Comparison of ENCODE assay signal across 28 cellular contexts in genomic region chr2:216863946-216864345, GRCh38. TPM values are rescaled to one million over a fixed set of nuclear protein-coding genes. Genes with fewer than 3 reads are reported as not detected.
DNase-seq lines count a peak whose midpoint lies in the region; ATAC-seq and TF ChIP-seq lines count a peak whose summit lies in the region.
"Had no signal": no experiment of that assay in that cellular context is flagged by ENCODE, and none has a peak within 500 bp of the region (broad histone marks: within the 10 kb centered on the region; RNA-seq: fewer than 3 reads in every experiment).

No MANE protein-coding gene starts in this region.

- POLR2A ChIA-PET in MCF 10A (lab: Yijun Ruan, JAX) = no interaction called here
- POLR2A ChIA-PET in naive thymus-derived CD8-positive, alpha-beta T cell (lab: Charles Lee) = no interaction called here

- no peak overlapping the region for H2AK5ac ChIP-seq in neuronal stem cell (ENCODE audit: low read depth, low read length)

- no peak overlapping the region for H3K27ac ChIP-seq in mammary epithelial cell (ENCODE audit: insufficient read depth, low read depth, low read length)
- no peak overlapping the region for H3K27ac ChIP-seq in neuronal stem cell (replicated peaks; ENCODE audit: low read length)
- H3K27ac ChIP-seq in upper lobe of right lung = no peak overlapping the region
- H3K27ac ChIP-seq: 22Rv1, BLaER1, GM23248, HL-60, KMS-11 had no signal

- no peak overlapping the region for H2BK15ac ChIP-seq in neuronal stem cell (ENCODE audit: low read length)

- H2BK12ac ChIP-seq in neuronal stem cell (ENCODE audit: low read length) = no peak overlapping the region

- no peak overlapping the region for H3K27ac Mint-ChIP-seq in MCF 10A (ENCODE audit: low read depth, unreplicated experiment)
- peak overlapping the region in 1 of 2 donors; percentile 75 for H3K27ac Mint-ChIP-seq in stimulated activated naive CD8-positive, alpha-beta T cell treated with anti-CD3 and anti-CD28 coated beads, Interleukin-15, amount 100 ng/mL, for 72 hours
- no peak overlapping the region for H3K27ac Mint-ChIP-seq in naive thymus-derived CD8-positive, alpha-beta T cell
- H3K27ac Mint-ChIP-seq: CD4-positive, alpha-beta T cell; H9 had no signal

- WGBS in mammary epithelial cell (ENCODE audit: low coverage, missing lambda C conversion rate) = 61% methylated on average over 4 of the region's 4 CpGs
- no CpG with 5 or more reads among the region's 4 CpGs for WGBS in neuronal stem cell (ENCODE audit: extremely low coverage in 2 of 2, insufficient read length in 2 of 2, insufficient replicate concordance in 1 of 2), 2 donors

- H3K4me3 Mint-ChIP-seq in MCF 10A (ENCODE audit: unreplicated experiment) = no peak overlapping the region
- H3K4me3 Mint-ChIP-seq in stimulated activated naive CD8-positive, alpha-beta T cell treated with anti-CD3 and anti-CD28 coated beads, Interleukin-15, amount 100 ng/mL, for 72 hours = no peak overlapping the region
- no peak overlapping the region for H3K4me3 Mint-ChIP-seq in naive thymus-derived CD8-positive, alpha-beta T cell
- H3K4me3 Mint-ChIP-seq: CD4-positive, alpha-beta T cell; H9 had no signal

- intact Hi-C loops in mammary epithelial cell (cut with micrococcal nuclease) (no loop called here), MCF 10A (cut with micrococcal nuclease) (no loop called here), upper lobe of right lung (cut with DNase I) (no loop called here)

- H3K4me2 ChIP-seq in mammary epithelial cell (ENCODE audit: insufficient read depth, low read depth, low read length) (no peak overlapping the region), neuronal stem cell (ENCODE audit: insufficient read depth, low read length, poor library complexity, severe bottlenecking) (no peak overlapping the region)
- H3K4me2 ChIP-seq: BLaER1, KMS-11 had no signal

- no peak overlapping the region for H2BK5ac ChIP-seq in neuronal stem cell (ENCODE audit: low read length)

- no peaks in the 10 kb centered on the region for H3K79me1 ChIP-seq in neuronal stem cell (ENCODE audit: low read depth, low read length)

- H3K36me3 ChIP-seq in mammary epithelial cell (ENCODE audit: insufficient read depth, low read length) (no peaks in the 10 kb centered on the region), neuronal stem cell (replicated peaks in 1 of 2; ENCODE audit: control insufficient read depth in 2 of 2, insufficient read depth in 2 of 2, low read length in 2 of 2) (no peaks in the 10 kb centered on the region), upper lobe of right lung (no peaks in the 10 kb centered on the region)
- H3K36me3 ChIP-seq: BLaER1 had no signal

- H3K36me3 Mint-ChIP-seq in MCF 10A (ENCODE audit: insufficient read depth, unreplicated experiment) = no peaks in the 10 kb centered on the region
- no peaks in the 10 kb centered on the region for H3K36me3 Mint-ChIP-seq in naive thymus-derived CD8-positive, alpha-beta T cell

- H4K91ac ChIP-seq in neuronal stem cell (ENCODE audit: low read depth, low read length, poor library complexity) = no peak overlapping the region

- no peaks in the 10 kb centered on the region for H3K9me3 Mint-ChIP-seq in MCF 10A (ENCODE audit: unreplicated experiment)
- H3K9me3 Mint-ChIP-seq in stimulated activated naive CD8-positive, alpha-beta T cell treated with anti-CD3 and anti-CD28 coated beads, Interleukin-15, amount 100 ng/mL, for 72 hours = peaks cover 0 to 9% of the 10 kb centered on the region in 2 donors
- H3K9me3 Mint-ChIP-seq in naive thymus-derived CD8-positive, alpha-beta T cell = no peaks in the 10 kb centered on the region
- H3K9me3 Mint-ChIP-seq: CD4-positive, alpha-beta T cell had no signal

- dilution Hi-C loops in mammary epithelial cell (cut with HindIII; ENCODE audit: low sequenced_read_pairs) = no loop called here

- no peak overlapping the region for H3K23ac ChIP-seq in neuronal stem cell (ENCODE audit: low read depth, low read length, poor library complexity)

- H3K18ac ChIP-seq in neuronal stem cell (ENCODE audit: low read length) = no peak overlapping the region

- no peak overlapping the region for H4K8ac ChIP-seq in neuronal stem cell (ENCODE audit: low read depth, low read length)

- BruUV-seq in mammary epithelial cell (replicated peaks; lab: Mats Ljungman, UMichigan) (no TSS peak), MCF 10A (replicated peaks; lab: Mats Ljungman, UMichigan) (no TSS peak)

- H3K27me3 Mint-ChIP-seq in MCF 10A (ENCODE audit: insufficient read depth, unreplicated experiment) = peaks cover 26% of the 10 kb centered on the region
- H3K27me3 Mint-ChIP-seq in stimulated activated naive CD8-positive, alpha-beta T cell treated with anti-CD3 and anti-CD28 coated beads, Interleukin-15, amount 100 ng/mL, for 72 hours = peaks cover 20% of the 10 kb centered on the region
- peaks cover 0 to 6% (median 0%) of the 10 kb centered on the region in 5 donors for H3K27me3 Mint-ChIP-seq in naive thymus-derived CD8-positive, alpha-beta T cell
- H3K27me3 Mint-ChIP-seq: CD4-positive, alpha-beta T cell had no signal

- H3K4me1 ChIP-seq in mammary epithelial cell (ENCODE audit: insufficient read depth, low read length) (peaks cover 11% of the 10 kb centered on the region), neuronal stem cell (ENCODE audit: control insufficient read depth in 2 of 2, insufficient read depth in 1 of 2, low read depth in 1 of 2, low read length in 2 of 2) (no peaks in the 10 kb centered on the region), upper lobe of right lung (no peaks in the 10 kb centered on the region)

- no peaks in the 10 kb centered on the region for H3K79me2 ChIP-seq in mammary epithelial cell (ENCODE audit: insufficient read depth, low read length)

- H2AFZ ChIP-seq in mammary epithelial cell (ENCODE audit: low read depth, low read length) (no peak overlapping the region), neuronal stem cell (ENCODE audit: low read length) (peak overlapping the region; percentile 33)
- H2AFZ ChIP-seq: GM23248 had no signal

- in situ Hi-C loops in mammary epithelial cell (cut with MboI; ENCODE audit: low sequenced_read_pairs in 2 of 2) = no loop called here

- TF ChIP-seq CTCF in mammary epithelial cell (conservative IDR thresholded peaks at IDR 0.05 in 1 of 2, IDR thresholded peaks at IDR 0.05 in 1 of 2; ENCODE audit: extremely low read depth in 1 of 2, insufficient read depth in 1 of 2, low read depth in 1 of 2, low read length in 2 of 2) (no peak), MCF 10A (IDR thresholded peaks at IDR 0.05; ENCODE audit: unreplicated experiment) (no peak), fibroblast of villous mesenchyme (IDR thresholded peaks at IDR 0.05; ENCODE audit: insufficient read depth, low read depth, low read length) (no peak), upper lobe of right lung (IDR thresholded peaks at IDR 0.05) (no peak)

- no peak overlapping the region for H3K14ac ChIP-seq in neuronal stem cell (ENCODE audit: low read length)

- H3K27me3 ChIP-seq in mammary epithelial cell (ENCODE audit: insufficient read depth, low read length) (no peaks in the 10 kb centered on the region), neuronal stem cell (ENCODE audit: control insufficient read depth in 3 of 3, insufficient read depth in 3 of 3, low read depth in 1 of 3, low read length in 3 of 3) (no peaks in the 10 kb centered on the region), upper lobe of right lung (no peaks in the 10 kb centered on the region)
- H3K27me3 ChIP-seq: BLaER1 had no signal

- no peaks in the 10 kb centered on the region for H3K4me1 Mint-ChIP-seq in MCF 10A (ENCODE audit: insufficient read depth, unreplicated experiment)
- peaks cover 39% of the 10 kb centered on the region for H3K4me1 Mint-ChIP-seq in stimulated activated naive CD8-positive, alpha-beta T cell treated with anti-CD3 and anti-CD28 coated beads, Interleukin-15, amount 100 ng/mL, for 72 hours
- peaks cover 5 to 16% (median 8%) of the 10 kb centered on the region in 4 donors for H3K4me1 Mint-ChIP-seq in naive thymus-derived CD8-positive, alpha-beta T cell

- no peak overlapping the region for H3K4ac ChIP-seq in neuronal stem cell (ENCODE audit: low read length)

- H3K9ac ChIP-seq in mammary epithelial cell (ENCODE audit: insufficient read depth, low read length) (no peak overlapping the region), neuronal stem cell (ENCODE audit: low read depth, low read length, poor library complexity) (no peak overlapping the region)
- H3K9ac ChIP-seq: BLaER1, GM23248, KMS-11 had no signal

- ATAC-seq in stimulated activated naive CD8-positive, alpha-beta T cell treated with anti-CD3 and anti-CD28 coated beads, Interleukin-15, amount 100 ng/mL, for 72 hours = no peak
- no peak for ATAC-seq in naive thymus-derived CD8-positive, alpha-beta T cell
- ATAC-seq in upper lobe of right lung = no peak
- ATAC-seq: GM12878 had no signal

- H3K4me3 ChIP-seq in mammary epithelial cell (replicated peaks in 1 of 3; ENCODE audit: insufficient read depth in 1 of 3, low read depth in 2 of 3, low read length in 3 of 3) (no peak overlapping the region), fibroblast of villous mesenchyme (ENCODE audit: low read depth, low read length) (no peak overlapping the region), neuronal stem cell (ENCODE audit: low read length in 2 of 2) (no peak overlapping the region), upper lobe of right lung (no peak overlapping the region)
- H3K4me3 ChIP-seq: BLaER1, GM12878, GM23248 had no signal

- CTCF ChIA-PET in mammary epithelial cell (lab: Charles Lee; ENCODE audit: low non-redundant PET) (no interaction called here), MCF 10A (lab: Yijun Ruan, JAX) (no interaction called here)

- DNase-seq in mammary epithelial cell (peak; percentile 24), MCF 10A (ENCODE audit: unreplicated experiment) (no peak), fibroblast of villous mesenchyme (ENCODE audit: low read depth) (peak; percentile 10), neuronal stem cell (ENCODE audit: low spot score) (no peak), NCI-H446 (lab: John Stamatoyannopoulos, UW) (no peak), upper lobe of right lung (no peak)
- DNase-seq in stimulated activated naive CD8-positive, alpha-beta T cell treated with anti-CD3 and anti-CD28 coated beads, Interleukin-15, amount 100 ng/mL, for 72 hours = no peak
- no peak for DNase-seq in naive thymus-derived CD8-positive, alpha-beta T cell
- DNase-seq: ACHN; CD4-positive, alpha-beta T cell; COR-L47; DMS 273 treated with DMSO at 0.1 percent for 48 hours; GM23248; H9; NCI-H1105 treated with DMSO at 0.1 percent for 48 hours; NCI-H2081; NCI-H2171; NCI-H345; NCI-H526; Right ventricle myocardium superior had no signal

- H4K20me1 ChIP-seq in mammary epithelial cell (ENCODE audit: insufficient read depth, low read length) = no peaks in the 10 kb centered on the region
- H4K20me1 ChIP-seq: BLaER1 had no signal

- H3K9me3 ChIP-seq in mammary epithelial cell (replicated peaks; ENCODE audit: insufficient read depth, low read length) (no peaks in the 10 kb centered on the region), neuronal stem cell (replicated peaks in 1 of 2; ENCODE audit: control insufficient read depth in 2 of 2, insufficient read depth in 1 of 2, low read depth in 1 of 2, low read length in 2 of 2) (peaks cover 3 to 7% of the 10 kb centered on the region in 2 donors), upper lobe of right lung (no peaks in the 10 kb centered on the region)
- H3K9me3 ChIP-seq: BLaER1 had no signal

- H2BK120ac ChIP-seq in neuronal stem cell (ENCODE audit: low read depth, low read length) = no peak overlapping the region

RNA-seq across cellular contexts. Expression of gene TNP1, which starts 4.1 kb away (rescaled TPM):
- total RNA-seq in mammary epithelial cell = not detected
- polyA plus RNA-seq in mammary epithelial cell = not detected
- not detected for polyA minus RNA-seq in mammary epithelial cell
- total RNA-seq in MCF 10A (2022) = not detected in 2 replicates
- total RNA-seq in fibroblast of villous mesenchyme = not detected in 2 replicates
- polyA plus RNA-seq in neuronal stem cell (2013, experiment 1 of 2) = 0.15 TPM
- polyA plus RNA-seq in neuronal stem cell (2013, experiment 2 of 2) = not detected
- not detected for total RNA-seq in naive thymus-derived CD8-positive, alpha-beta T cell
- not detected for polyA plus RNA-seq in naive thymus-derived CD8-positive, alpha-beta T cell
- not detected for total RNA-seq in upper lobe of right lung
- total RNA-seq: CD4-positive, alpha-beta T cell; GM12878; GM23248; H9; HT-29; OCI-LY7; Right ventricle myocardium superior; SK-MEL-5 had no signal
- polyA plus RNA-seq: GM12878, GM23248 had no signal

Comparison
In these comparisons a context has a peak if more than half of its experiments do, and no peak if none do; other contexts are left out.
1. DNase-seq: peak in mammary epithelial cell (single experiment) and fibroblast of villous mesenchyme (single experiment); none in MCF 10A (single experiment), neuronal stem cell (single experiment), stimulated activated naive CD8-positive, alpha-beta T cell treated with anti-CD3 and anti-CD28 coated beads, Interleukin-15, amount 100 ng/mL, for 72 hours (0 of 2), naive thymus-derived CD8-positive, alpha-beta T cell (0 of 10), NCI-H446 (0 of 2) and upper lobe of right lung (single experiment).